In the genomic region with DNA sequence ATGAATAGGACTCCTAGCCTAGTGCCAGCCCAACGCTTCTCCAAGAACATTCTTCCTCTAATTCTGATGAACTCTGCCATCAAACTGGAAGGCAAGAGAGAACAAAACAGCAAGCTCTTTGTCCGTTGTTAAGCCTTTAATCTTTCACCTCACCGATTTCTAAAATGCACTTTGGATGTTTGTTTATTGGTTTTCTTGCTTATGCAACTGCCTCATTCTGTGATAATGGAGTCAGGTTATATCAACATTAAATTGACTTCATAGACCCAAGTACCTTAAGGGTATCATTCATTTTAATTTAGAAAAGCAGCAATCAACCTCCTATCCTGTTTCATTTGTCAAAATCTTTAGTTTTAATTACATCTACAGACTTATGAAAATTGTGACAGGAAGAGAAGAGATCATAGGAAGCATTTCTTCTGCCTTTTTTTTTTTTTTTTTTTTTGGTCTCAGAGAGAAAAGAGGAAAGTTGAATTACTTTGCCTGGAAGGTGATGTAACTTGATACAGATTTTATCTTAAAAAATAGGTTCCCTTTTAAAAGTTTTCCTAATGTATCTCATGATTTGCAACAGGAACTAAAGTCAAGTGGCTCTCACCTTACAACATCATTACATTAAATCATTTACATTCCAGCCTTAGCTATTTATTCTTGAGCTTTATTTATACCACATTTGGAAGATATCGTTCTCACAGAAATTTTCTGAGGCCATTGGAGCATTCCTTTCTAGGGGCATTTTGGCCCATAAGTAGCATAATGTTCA, we compare ENCODE assay signal across 17 cellular contexts.
"Had no signal": no experiment of that assay in that cellular context is flagged by ENCODE, and none has a peak within 500 bp of the region (broad histone marks: within the 10 kb centered on the region; RNA-seq: fewer than 3 reads in every experiment).

No MANE protein-coding gene starts in this region.

- H3K27ac Mint-ChIP-seq: activated B cell treated with CpG ODN at 0.5 μM for 24 hours; activated CD4-positive, alpha-beta T cell treated with anti-CD3 and anti-CD28 coated beads, Interleukin-2, amount 10 ng/mL, durations not matched to agents 24 days and 14 days; activated naive CD4-positive, alpha-beta T cell treated with anti-CD3 and anti-CD28 coated beads, Interleukin-2, amount 10 ng/mL, durations not matched to agents 7 days and 5 days; activated T-helper 2 cell treated with anti-CD3 and anti-CD28 coated beads, Interferon-gamma antibody, Interleukin-2, Interleukin-4, amounts not matched to agents 10 μg/mL and 5 μg/mL and 100 μg/mL, durations not matched to agents 14 hours and 24 hours and 36 hours had no signal

- H3K27me3 ChIP-seq: heart right ventricle, left lung, stomach had no signal

- H3K9me3 ChIP-seq: heart right ventricle, left lung, stomach, thoracic aorta had no signal

- H3K9ac ChIP-seq: parathyroid adenoma had no signal

- H3K4me1 ChIP-seq: left lung, parathyroid adenoma, stomach had no signal

- H2AFZ ChIP-seq: parathyroid adenoma had no signal

- H3K9me3 Mint-ChIP-seq: activated B cell treated with CpG ODN at 0.5 μM for 24 hours; activated CD4-positive, alpha-beta T cell treated with anti-CD3 and anti-CD28 coated beads, Interleukin-2, amount 10 ng/mL, durations not matched to agents 24 days and 14 days; activated naive CD4-positive, alpha-beta T cell treated with anti-CD3 and anti-CD28 coated beads, Interleukin-2, amount 10 ng/mL, durations not matched to agents 7 days and 5 days; activated T-helper 2 cell treated with anti-CD3 and anti-CD28 coated beads, Interferon-gamma antibody, Interleukin-2, Interleukin-4, amounts not matched to agents 10 μg/mL and 5 μg/mL and 100 μg/mL, durations not matched to agents 14 hours and 24 hours and 36 hours; central memory CD8-positive, alpha-beta T cell had no signal

- H3K27me3 Mint-ChIP-seq: activated B cell treated with CpG ODN at 0.5 μM for 24 hours; activated CD4-positive, alpha-beta T cell treated with anti-CD3 and anti-CD28 coated beads, Interleukin-2, amount 10 ng/mL, durations not matched to agents 24 days and 14 days; activated naive CD4-positive, alpha-beta T cell treated with anti-CD3 and anti-CD28 coated beads, Interleukin-2, amount 10 ng/mL, durations not matched to agents 7 days and 5 days; central memory CD8-positive, alpha-beta T cell had no signal

- H3K36me3 ChIP-seq: heart right ventricle, left lung, stomach, thoracic aorta had no signal

- H3K27ac ChIP-seq: heart right ventricle, left lung, parathyroid adenoma, skin epidermis, stomach, thoracic aorta had no signal

- H3K4me3 ChIP-seq: heart right ventricle, left lung, skin epidermis, stomach, thoracic aorta had no signal

- DNase-seq: activated B cell treated with CpG ODN at 0.5 μM for 24 hours; activated CD4-positive, alpha-beta T cell treated with anti-CD3 and anti-CD28 coated beads, Interleukin-2, amount 10 ng/mL, durations not matched to agents 24 days and 14 days; activated CD8-positive, alpha-beta memory T cell treated with anti-CD3 and anti-CD28 coated beads for 24 hours; activated naive CD4-positive, alpha-beta T cell treated with anti-CD3 and anti-CD28 coated beads, Interleukin-2, amount 10 ng/mL, durations not matched to agents 7 days and 5 days; activated T-cell treated with anti-CD3 and anti-CD28 coated beads for 4 hours; cortex of kidney; effector CD8-positive, alpha-beta T cell; heart right ventricle; left lung; stomach had no signal

- ATAC-seq: heart right ventricle, left lung had no signal

- H3K79me2 ChIP-seq: parathyroid adenoma had no signal

- FAIRE-seq: frontal cortex, islet of Langerhans had no signal

- H3K4me3 Mint-ChIP-seq: activated B cell treated with CpG ODN at 0.5 μM for 24 hours; activated CD4-positive, alpha-beta T cell treated with anti-CD3 and anti-CD28 coated beads, Interleukin-2, amount 10 ng/mL, durations not matched to agents 24 days and 14 days; activated naive CD4-positive, alpha-beta T cell treated with anti-CD3 and anti-CD28 coated beads, Interleukin-2, amount 10 ng/mL, durations not matched to agents 7 days and 5 days; central memory CD8-positive, alpha-beta T cell had no signal

- H3K4me1 Mint-ChIP-seq: activated B cell treated with CpG ODN at 0.5 μM for 24 hours; activated CD4-positive, alpha-beta T cell treated with anti-CD3 and anti-CD28 coated beads, Interleukin-2, amount 10 ng/mL, durations not matched to agents 24 days and 14 days; activated naive CD4-positive, alpha-beta T cell treated with anti-CD3 and anti-CD28 coated beads, Interleukin-2, amount 10 ng/mL, durations not matched to agents 7 days and 5 days; central memory CD8-positive, alpha-beta T cell had no signal

- H3K36me3 Mint-ChIP-seq: activated naive CD4-positive, alpha-beta T cell treated with anti-CD3 and anti-CD28 coated beads, Interleukin-2, amount 10 ng/mL, durations not matched to agents 7 days and 5 days had no signal
